16 cellular contexts compared by ENCODE assay signal in the genomic region with DNA sequence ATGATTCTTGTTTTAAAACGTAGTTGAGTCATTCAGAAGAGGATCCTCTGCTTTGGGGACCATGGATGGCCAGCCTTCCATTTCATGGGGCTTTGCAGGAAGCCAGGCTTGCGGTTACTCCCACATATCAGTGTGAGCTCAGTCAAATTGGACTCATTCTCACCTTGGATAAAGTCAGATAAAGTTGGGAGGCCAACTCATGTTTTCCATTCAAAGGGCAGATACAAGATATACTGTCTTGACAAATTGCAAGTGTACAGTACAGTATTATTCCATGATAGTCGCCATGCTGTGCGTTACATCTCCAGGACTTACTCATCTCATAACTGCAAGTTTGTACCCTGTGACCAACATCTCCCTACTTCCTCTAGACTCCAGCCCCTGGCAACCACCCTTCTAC. TPM values are rescaled to one million over a fixed set of nuclear protein-coding genes. Genes with fewer than 3 reads are reported as not detected.
"Had no signal": no experiment of that assay in that cellular context is flagged by ENCODE, and none has a peak within 500 bp of the region (broad histone marks: within the 10 kb centered on the region; RNA-seq: fewer than 3 reads in every experiment).

No MANE protein-coding gene starts in this region.

- H3K27ac Mint-ChIP-seq: activated naive CD4-positive, alpha-beta T cell treated with anti-CD3 and anti-CD28 coated beads, Interleukin-2, amount 10 ng/mL, durations not matched to agents 7 days and 5 days; naive thymus-derived CD8-positive, alpha-beta T cell; T-cell had no signal

- H3K27me3 Mint-ChIP-seq: activated naive CD4-positive, alpha-beta T cell treated with anti-CD3 and anti-CD28 coated beads, Interleukin-2, amount 10 ng/mL, durations not matched to agents 7 days and 5 days; naive thymus-derived CD8-positive, alpha-beta T cell had no signal

- H3K4me3 Mint-ChIP-seq: activated naive CD4-positive, alpha-beta T cell treated with anti-CD3 and anti-CD28 coated beads, Interleukin-2, amount 10 ng/mL, durations not matched to agents 7 days and 5 days; naive thymus-derived CD8-positive, alpha-beta T cell; T-cell had no signal

- DNase-seq: activated CD8-positive, alpha-beta memory T cell treated with anti-CD3 and anti-CD28 coated beads for 24 hours; activated CD8-positive, alpha-beta memory T cell treated with anti-CD3 and anti-CD28 coated beads, Interleukin-2, amount 50 U/mL, for 48 hours; activated effector memory CD4-positive, alpha-beta T cell treated with Interleukin-2 at 50 U/mL for 16 hours; activated naive CD4-positive, alpha-beta T cell treated with anti-CD3 and anti-CD28 coated beads, Interleukin-2, amount 10 ng/mL, durations not matched to agents 7 days and 5 days; cerebellar nuclear complex; cortex of kidney; effector CD4-positive, alpha-beta T cell; lower lobe of right lung; naive thymus-derived CD8-positive, alpha-beta T cell; ovary; psoas muscle; right cardiac atrium; SIG-M5; T-cell; T1000; upper lobe of right lung had no signal

- H3K36me3 Mint-ChIP-seq: activated naive CD4-positive, alpha-beta T cell treated with anti-CD3 and anti-CD28 coated beads, Interleukin-2, amount 10 ng/mL, durations not matched to agents 7 days and 5 days; naive thymus-derived CD8-positive, alpha-beta T cell had no signal

- H3K9me3 Mint-ChIP-seq: activated naive CD4-positive, alpha-beta T cell treated with anti-CD3 and anti-CD28 coated beads, Interleukin-2, amount 10 ng/mL, durations not matched to agents 7 days and 5 days; naive thymus-derived CD8-positive, alpha-beta T cell; T-cell had no signal

RNA-seq across cellular contexts. Expression of a gene that starts 25.5 kb away (rescaled TPM):
- total RNA-seq: naive thymus-derived CD8-positive, alpha-beta T cell had no signal
